Comparison of ENCODE assay signal across 22 cellular contexts in the genomic region with DNA sequence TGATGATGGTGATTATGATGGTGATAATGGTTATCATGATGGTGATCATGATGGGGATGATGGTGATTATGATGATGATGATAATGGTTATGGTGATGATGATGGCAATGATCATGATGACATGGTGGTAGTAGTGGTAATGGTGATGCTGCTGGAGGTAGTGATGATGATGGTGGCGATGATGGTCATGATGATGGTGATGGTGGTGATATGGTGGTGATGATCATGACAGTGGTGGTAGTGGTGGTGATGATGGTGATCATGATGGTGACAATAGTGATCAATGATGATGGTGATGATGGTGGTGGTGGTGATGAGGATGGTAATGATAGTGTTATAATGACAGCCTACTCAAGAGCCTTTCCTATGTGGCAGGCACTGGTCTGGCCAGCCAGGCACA.
A peak's percentile ranks its signal among the peaks of the same experiment; 100 is the strongest.
DNase-seq lines count a peak whose midpoint lies in the region; FAIRE-seq and TF ChIP-seq lines count a peak whose summit lies in the region.
"Had no signal": no experiment of that assay in that cellular context is flagged by ENCODE, and none has a peak within 500 bp of the region (broad histone marks: within the 10 kb centered on the region; RNA-seq: fewer than 3 reads in every experiment).

No MANE protein-coding gene starts in this region.

- H3K36me3 ChIP-seq in HEK293 (ENCODE audit: control insufficient read depth in 2 of 2, insufficient read depth in 1 of 2, low read length in 2 of 2): no peaks in the 10 kb centered on the region
- H3K36me3 ChIP-seq: BE2C, BLaER1 had no signal

- POLR2A ChIA-PET in HEK293 (lab: Yijun Ruan, JAX): no interaction called here

- FAIRE-seq in HTR-8/SVneo (lab: Jason Lieb, UNC) (peak; percentile 83), urothelium cell line (lab: Jason Lieb, UNC) (peak; percentile 81)
- FAIRE-seq: A204.1, GM12878, GM12892, GM18507 had no signal

- CTCF ChIA-PET in HEK293 (lab: Yijun Ruan, JAX): no interaction called here

- DNase-seq in HTR-8/SVneo (ENCODE audit: insufficient read length, low spot score) (no peak), urothelium cell line (ENCODE audit: low spot score) (no peak), EL (no peak), iPS-NIHi7 (ENCODE audit: extremely low spot score) (no peak)
- DNase-seq: 8988T; ACHN; BE2C; C1 segment of cervical spinal cord; CD4-positive, CD25-positive, alpha-beta regulatory T cell; CD8-positive, alpha-beta memory T cell; COR-L47; DMS 273 treated with DMSO at 0.1 percent for 48 hours; DMS153; DMS53; DMS79 treated with DMSO at 0.1 percent for 48 hours; GDM1 had no signal

- no peaks in the 10 kb centered on the region for H3K9me3 ChIP-seq in HEK293 (ENCODE audit: control insufficient read depth, insufficient read depth, low read depth, low read length)
- H3K9me3 ChIP-seq: BE2C, BLaER1 had no signal

- H3K4me1 ChIP-seq in HEK293 (ENCODE audit: control insufficient read depth, insufficient read depth, low read length): no peaks in the 10 kb centered on the region
- H3K4me1 ChIP-seq: BE2C had no signal

- no peak overlapping the region for H3K4me3 ChIP-seq in HEK293 (ENCODE audit: low read depth, low read length)
- H3K4me3 ChIP-seq: BLaER1, GM12878 had no signal

- no peak overlapping the region for H3K27ac ChIP-seq in HEK293 (ENCODE audit: extremely low read depth, low read depth, low read length)
- H3K27ac ChIP-seq: BLaER1 had no signal

- TF ChIP-seq CTCF in HEK293 (tag by site-specific recombination; IDR thresholded peaks at IDR 0.05): no peak

TF ChIP-seq in HEK293, 187 proteins besides CTCF, POLR2A, EP300 and RAD21:
- TF ChIP-seq ZNF140 (tag by site-specific recombination; IDR thresholded peaks at IDR 0.05) (no peak), ZFP3 (tag by site-specific recombination; IDR thresholded peaks at IDR 0.05; ENCODE audit: low read depth) (no peak), ZNF311 (tag by site-specific recombination; IDR thresholded peaks at IDR 0.05; ENCODE audit: borderline replicate concordance) (no peak), SALL2 (tag by site-specific recombination; IDR thresholded peaks at IDR 0.05; ENCODE audit: borderline replicate concordance) (no peak), YY1 (tag by site-specific recombination; IDR thresholded peaks at IDR 0.05) (no peak), ZNF76 (tag by site-specific recombination; IDR thresholded peaks at IDR 0.05; ENCODE audit: borderline replicate concordance, low read depth) (no peak)
- TF ChIP-seq, protein P1, sequence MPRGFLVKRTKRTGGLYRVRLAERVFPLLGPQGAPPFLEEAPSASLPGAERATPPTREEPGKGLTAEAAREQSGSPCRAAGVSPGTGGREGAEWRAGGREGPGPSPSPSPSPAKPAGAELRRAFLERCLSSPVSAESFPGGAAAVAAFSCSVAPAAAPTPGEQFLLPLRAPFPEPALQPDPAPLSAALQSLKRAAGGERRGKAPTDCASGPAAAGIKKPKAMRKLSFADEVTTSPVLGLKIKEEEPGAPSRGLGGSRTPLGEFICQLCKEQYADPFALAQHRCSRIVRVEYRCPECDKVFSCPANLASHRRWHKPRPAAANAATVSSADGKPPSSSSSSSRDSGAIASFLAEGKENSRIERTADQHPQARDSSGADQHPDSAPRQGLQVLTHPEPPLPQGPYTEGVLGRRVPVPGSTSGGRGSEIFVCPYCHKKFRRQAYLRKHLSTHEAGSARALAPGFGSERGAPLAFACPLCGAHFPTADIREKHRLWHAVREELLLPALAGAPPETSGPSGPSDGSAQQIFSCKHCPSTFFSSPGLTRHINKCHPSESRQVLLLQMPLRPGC (tag by site-specific recombination; IDR thresholded peaks at IDR 0.05): no peak
- TF ChIP-seq, protein P2, sequence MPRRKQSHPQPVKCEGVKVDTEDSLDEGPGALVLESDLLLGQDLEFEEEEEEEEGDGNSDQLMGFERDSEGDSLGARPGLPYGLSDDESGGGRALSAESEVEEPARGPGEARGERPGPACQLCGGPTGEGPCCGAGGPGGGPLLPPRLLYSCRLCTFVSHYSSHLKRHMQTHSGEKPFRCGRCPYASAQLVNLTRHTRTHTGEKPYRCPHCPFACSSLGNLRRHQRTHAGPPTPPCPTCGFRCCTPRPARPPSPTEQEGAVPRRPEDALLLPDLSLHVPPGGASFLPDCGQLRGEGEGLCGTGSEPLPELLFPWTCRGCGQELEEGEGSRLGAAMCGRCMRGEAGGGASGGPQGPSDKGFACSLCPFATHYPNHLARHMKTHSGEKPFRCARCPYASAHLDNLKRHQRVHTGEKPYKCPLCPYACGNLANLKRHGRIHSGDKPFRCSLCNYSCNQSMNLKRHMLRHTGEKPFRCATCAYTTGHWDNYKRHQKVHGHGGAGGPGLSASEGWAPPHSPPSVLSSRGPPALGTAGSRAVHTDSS (tag by site-specific recombination; IDR thresholded peaks at IDR 0.05): peak; percentile 86
